1 cellular context compared by ENCODE assay signal in the genomic region with DNA sequence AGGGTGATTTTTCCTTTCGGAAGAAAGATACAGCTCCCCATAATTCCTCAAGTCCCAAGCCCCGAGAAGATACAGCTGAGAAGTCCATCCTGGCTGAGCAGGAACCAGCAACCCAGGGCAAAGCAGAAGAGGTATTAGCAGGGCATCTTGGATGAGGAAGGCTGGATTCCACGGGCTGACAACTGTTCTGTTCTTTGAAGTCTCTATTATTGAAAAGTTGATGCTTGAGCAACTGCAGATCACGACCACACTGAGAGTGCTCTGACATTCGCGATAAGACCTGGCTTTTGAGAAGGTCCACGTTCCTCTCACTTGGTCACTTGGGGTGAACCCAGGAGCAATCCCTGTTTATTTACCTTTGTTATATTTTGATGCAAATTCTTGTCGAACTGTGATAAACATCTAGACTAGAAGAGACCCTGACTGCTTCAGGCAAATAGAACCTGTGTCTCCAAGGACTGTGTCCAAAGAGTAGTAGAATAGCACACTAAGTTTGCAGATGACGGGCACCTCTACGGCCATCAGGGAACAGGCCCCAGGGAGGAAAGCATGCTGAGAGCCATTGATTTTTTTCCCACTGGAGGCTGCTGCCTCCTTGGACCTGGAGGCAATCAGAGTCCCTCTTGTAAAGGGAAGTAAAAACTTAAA.
TF ChIP-seq lines count a peak whose summit lies in the region.

No MANE protein-coding gene starts in this region.

TF ChIP-seq in HepG2, 621 proteins besides CTCF, POLR2A, EP300 and RAD21:
- TF ChIP-seq ZFP36L1 (CRISPR knock-in tag; IDR thresholded peaks at IDR 0.05) (no peak), ZNF432 (CRISPR knock-in tag; IDR thresholded peaks at IDR 0.05; ENCODE audit: borderline replicate concordance) (no peak), FOXO1 (CRISPR knock-in tag; IDR thresholded peaks at IDR 0.05) (no peak), NPAS2 (CRISPR knock-in tag; IDR thresholded peaks at IDR 0.05; ENCODE audit: borderline replicate concordance) (no peak), POGZ (CRISPR knock-in tag; IDR thresholded peaks at IDR 0.05) (no peak), ZNF496 (CRISPR knock-in tag; IDR thresholded peaks at IDR 0.05; ENCODE audit: insufficient replicate concordance) (no peak), HES4 (CRISPR knock-in tag; IDR thresholded peaks at IDR 0.05; ENCODE audit: borderline replicate concordance) (no peak), SOX6 (IDR thresholded peaks at IDR 0.05) (no peak), SOX6 (CRISPR knock-in tag; IDR thresholded peaks at IDR 0.05) (no peak)
- TF ChIP-seq, protein P1, sequence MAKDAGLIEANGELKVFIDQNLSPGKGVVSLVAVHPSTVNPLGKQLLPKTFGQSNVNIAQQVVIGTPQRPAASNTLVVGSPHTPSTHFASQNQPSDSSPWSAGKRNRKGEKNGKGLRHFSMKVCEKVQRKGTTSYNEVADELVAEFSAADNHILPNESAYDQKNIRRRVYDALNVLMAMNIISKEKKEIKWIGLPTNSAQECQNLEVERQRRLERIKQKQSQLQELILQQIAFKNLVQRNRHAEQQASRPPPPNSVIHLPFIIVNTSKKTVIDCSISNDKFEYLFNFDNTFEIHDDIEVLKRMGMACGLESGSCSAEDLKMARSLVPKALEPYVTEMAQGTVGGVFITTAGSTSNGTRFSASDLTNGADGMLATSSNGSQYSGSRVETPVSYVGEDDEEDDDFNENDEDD (CRISPR knock-in tag; IDR thresholded peaks at IDR 0.05; ENCODE audit: borderline replicate concordance): no peak
